25 cellular contexts compared by ENCODE assay signal in genomic region chr1:231199868-231200267, GRCh38. TPM values are rescaled to one million over a fixed set of nuclear protein-coding genes. Genes with fewer than 3 reads are reported as not detected.
DNase-seq lines count a peak whose midpoint lies in the region; FAIRE-seq and TF ChIP-seq lines count a peak whose summit lies in the region.
"Had no signal": no experiment of that assay in that cellular context is flagged by ENCODE, and none has a peak within 500 bp of the region (broad histone marks: within the 10 kb centered on the region; RNA-seq: fewer than 3 reads in every experiment).

No MANE protein-coding gene starts in this region.

- H3K27me3 ChIP-seq in bronchial epithelial cell (ENCODE audit: control insufficient read depth, insufficient read depth, low read length) (no peaks in the 10 kb centered on the region), uterus (no peaks in the 10 kb centered on the region)
- H3K27me3 ChIP-seq: BE2C; BLaER1 treated with 17β-estradiol and CSF1 and Interleukin-3, amounts not matched to agents 10 nM and 100 nM had no signal

- no peaks in the 10 kb centered on the region for H3K36me3 ChIP-seq in bronchial epithelial cell (ENCODE audit: control insufficient read depth, insufficient read depth, low read length)
- no peaks in the 10 kb centered on the region for H3K36me3 ChIP-seq in uterus
- H3K36me3 ChIP-seq: BE2C; BLaER1 treated with 17β-estradiol and CSF1 and Interleukin-3, amounts not matched to agents 10 nM and 100 nM had no signal

- intact Hi-C loops in posterior vena cava (cut with DNase I), result no loop called here
- intact Hi-C loops in uterus (cut with DNase I; ENCODE audit: low total_unique reads), result no loop called here

- peak; percentile 75 for FAIRE-seq in bronchial epithelial cell (lab: Jason Lieb, UNC)
- FAIRE-seq: A204.1, D721Med, GM12878, GM19239, H1 had no signal

- H3K4me3 ChIP-seq in bronchial epithelial cell (ENCODE audit: low read depth, low read length), result no peak overlapping the region
- H3K4me3 ChIP-seq in uterus, result no peak overlapping the region
- H3K4me3 ChIP-seq: BLaER1 treated with 17β-estradiol and CSF1 and Interleukin-3, amounts not matched to agents 10 nM and 100 nM; GM12878; GM23248 had no signal

- H3K9me3 ChIP-seq in uterus, result no peaks in the 10 kb centered on the region
- H3K9me3 ChIP-seq: BE2C; BLaER1 treated with 17β-estradiol and CSF1 and Interleukin-3, amounts not matched to agents 10 nM and 100 nM had no signal

- H3K27ac ChIP-seq in uterus, result no peak overlapping the region
- H3K27ac ChIP-seq: 22Rv1; BLaER1 treated with 17β-estradiol and CSF1 and Interleukin-3, amounts not matched to agents 10 nM and 100 nM; GM23248 had no signal

- H3K4me1 ChIP-seq in uterus, result no peaks in the 10 kb centered on the region

- TF ChIP-seq POLR2A in uterus (IDR thresholded peaks at IDR 0.05), result no peak

- no peak for TF ChIP-seq CTCF in bronchial epithelial cell (IDR thresholded peaks at IDR 0.05; ENCODE audit: insufficient read depth, low read length, severe bottlenecking)
- no peak for TF ChIP-seq CTCF in uterus (IDR thresholded peaks at IDR 0.05)

- DNase-seq in activated effector memory CD4-positive, alpha-beta T cell treated with anti-CD3 and anti-CD28 coated beads, Interleukin-2, amount 50 U/mL, for 16 hours, result peak; percentile 43
- no peak for DNase-seq in activated effector memory CD4-positive, alpha-beta T cell treated with Interleukin-2 at 50 U/mL for 16 hours
- no peak for DNase-seq in bronchial epithelial cell (ENCODE audit: low read depth)
- DNase-seq in posterior vena cava (ENCODE audit: low spot score), result peak; percentile 20
- DNase-seq in NCI-H1105 treated with DMSO at 0.1 percent for 48 hours (lab: John Stamatoyannopoulos, UW), result no peak
- no peak for DNase-seq in amniotic stem cell (lab: John Stamatoyannopoulos, UW)
- DNase-seq in uterus, result no peak
- DNase-seq in putamen (ENCODE audit: low spot score), result no peak
- DNase-seq: ACHN; AML-193; CD4-positive, alpha-beta T cell; CD8-positive, alpha-beta memory T cell; DMS 273 treated with DMSO at 0.1 percent for 48 hours; DMS79; GDM1 had no signal

RNA-seq across cellular contexts. Expression of gene TRIM67, which starts 38.0 kb away (rescaled TPM):
- total RNA-seq in bronchial epithelial cell (not detected in 2 replicates), posterior vena cava (not detected), uterus (1 to 10 TPM in 1 of 4 donors, not detected in 3; 1.1 TPM)
- total RNA-seq: CD4-positive, alpha-beta T cell; CD8-positive, alpha-beta memory T cell; GM12878; GM23248; H1; H7 had no signal

RNA-seq across cellular contexts. Expression of gene GNPAT, which starts 41.1 kb away (rescaled TPM):
- 46.9 and 48.7 TPM in 2 replicates for total RNA-seq in bronchial epithelial cell
- total RNA-seq in posterior vena cava, result 10 to 100 TPM; 31.2 to 34.1 TPM
- total RNA-seq in uterus, result 10 to 100 TPM in 3 of 4 donors, 1 to 10 TPM in 1; 8.2 to 56.1 (median 32.7) TPM

Comparison
In these comparisons a context has a peak if more than half of its experiments do, and no peak if none do; other contexts are left out.
1. DNase-seq: peak in activated effector memory CD4-positive, alpha-beta T cell treated with anti-CD3 and anti-CD28 coated beads, Interleukin-2, amount 50 U/mL, for 16 hours (single experiment) and posterior vena cava (single experiment); none in activated effector memory CD4-positive, alpha-beta T cell treated with Interleukin-2 at 50 U/mL for 16 hours (single experiment), bronchial epithelial cell (single experiment), NCI-H1105 treated with DMSO at 0.1 percent for 48 hours (single experiment), amniotic stem cell (single experiment), uterus (0 of 2) and putamen (single experiment).